Comparison of ENCODE assay signal across 1 cellular context in genomic region chr20:23419995-23420901, GRCh38.
A peak's percentile ranks its signal among the peaks of the same experiment; 100 is the strongest.
TF ChIP-seq lines count a peak whose summit lies in the region.

No MANE protein-coding gene starts in this region.

TF ChIP-seq in IMR-90, 13 proteins besides CTCF, POLR2A, EP300 and RAD21 (continued from another document):
- TF ChIP-seq NFE2L2 (IDR thresholded peaks at IDR 0.05; ENCODE audit: low read depth, low read length) (peak; percentile 80), MAFK (IDR thresholded peaks at IDR 0.05; ENCODE audit: low read depth, low read length) (peak; percentile 48; the same call in 1 of the 2 replicates)
